Comparison of ENCODE assay signal across 28 cellular contexts in genomic region chr4:168679397-168680176, GRCh38.
DNase-seq lines count a peak whose midpoint lies in the region; ATAC-seq and TF ChIP-seq lines count a peak whose summit lies in the region.
"Had no signal": no experiment of that assay in that cellular context is flagged by ENCODE, and none has a peak within 500 bp of the region (broad histone marks: within the 10 kb centered on the region; RNA-seq: fewer than 3 reads in every experiment).

No MANE protein-coding gene starts in this region.

- H3K4me3 ChIP-seq in breast epithelium (no peak overlapping the region), SK-N-SH (ENCODE audit: low read depth in 2 of 2, low read length in 1 of 2) (no peak overlapping the region)
- H3K4me3 ChIP-seq: HAP-1, heart right ventricle, K562, lung, psoas muscle, skin epidermis had no signal

- H3K27me3 ChIP-seq in breast epithelium (no peaks in the 10 kb centered on the region), SK-N-SH (ENCODE audit: insufficient read depth) (no peaks in the 10 kb centered on the region)
- H3K27me3 ChIP-seq: heart right ventricle had no signal

- H3K9me3 Mint-ChIP-seq in MCF 10A (ENCODE audit: unreplicated experiment) (no peaks in the 10 kb centered on the region), WTC11 (no peaks in the 10 kb centered on the region)
- H3K9me3 Mint-ChIP-seq in stimulated activated naive CD8-positive, alpha-beta T cell treated with anti-CD3 and anti-CD28 coated beads, Interleukin-15, amount 100 ng/mL, for 72 hours, result no peaks in the 10 kb centered on the region
- H3K9me3 Mint-ChIP-seq: activated CD4-positive, alpha-beta T cell treated with anti-CD3 and anti-CD28 coated beads, Interleukin-2, amount 10 ng/mL, durations not matched to agents 7 days and 5 days; central memory CD8-positive, alpha-beta T cell; T-cell had no signal

- no peak overlapping the region for H3K9ac ChIP-seq in SK-N-SH

- peak in 1 of 2 experiments; percentile 64; a peak in 1 of 4 replicates for TF ChIP-seq EP300 in SK-N-SH (IDR thresholded peaks at IDR 0.05; ENCODE audit: borderline replicate concordance in 1 of 2, low read depth in 1 of 2, low read length in 1 of 2)

- intact Hi-C loops in breast epithelium (cut with DNase I; ENCODE audit: low total_unique reads), result no loop called here
- intact Hi-C loops in MCF 10A (cut with micrococcal nuclease), result no loop called here

- H3K27me3 Mint-ChIP-seq in MCF 10A (ENCODE audit: insufficient read depth, unreplicated experiment) (no peaks in the 10 kb centered on the region), WTC11 (ENCODE audit: low read depth) (no peaks in the 10 kb centered on the region)
- peaks cover 16% of the 10 kb centered on the region for H3K27me3 Mint-ChIP-seq in stimulated activated naive CD8-positive, alpha-beta T cell treated with anti-CD3 and anti-CD28 coated beads, Interleukin-15, amount 100 ng/mL, for 72 hours
- H3K27me3 Mint-ChIP-seq: activated CD4-positive, alpha-beta T cell treated with anti-CD3 and anti-CD28 coated beads, Interleukin-2, amount 10 ng/mL, durations not matched to agents 7 days and 5 days had no signal

- H3K9me3 ChIP-seq in breast epithelium, result no peaks in the 10 kb centered on the region
- no peaks in the 10 kb centered on the region for H3K9me3 ChIP-seq in SK-N-SH
- H3K9me3 ChIP-seq: HAP-1, heart right ventricle, psoas muscle had no signal

- 79% methylated on average over 6 of the region's 6 CpGs for WGBS in SK-N-SH (ENCODE audit: low lambda C conversion rate)

- no peaks in the 10 kb centered on the region for H4K20me1 ChIP-seq in SK-N-SH (ENCODE audit: insufficient read depth)

- H3K4me2 ChIP-seq in SK-N-SH, result no peak overlapping the region

- no peaks in the 10 kb centered on the region for H3K36me3 Mint-ChIP-seq in MCF 10A (ENCODE audit: insufficient read depth, unreplicated experiment)
- no peaks in the 10 kb centered on the region for H3K36me3 Mint-ChIP-seq in WTC11
- H3K36me3 Mint-ChIP-seq: CD4-positive, CD25-positive, alpha-beta regulatory T cell; T-cell had no signal

- H3K4me1 ChIP-seq in breast epithelium (no peaks in the 10 kb centered on the region), SK-N-SH (ENCODE audit: control insufficient read depth in 1 of 2, insufficient read depth in 2 of 2, low read depth in 1 of 2, low read length in 1 of 2) (peaks cover 0 to 4% of the 10 kb centered on the region in 2 experiments; a peak in 1 of 4 replicates)
- H3K4me1 ChIP-seq: HAP-1 had no signal

- TF ChIP-seq RAD21 in SK-N-SH (IDR thresholded peaks at IDR 0.05; ENCODE audit: low read length), result no peak

- no TSS peak for BruUV-seq in MCF 10A (replicated peaks; lab: Mats Ljungman, UMichigan)

- H3K9me2 ChIP-seq in SK-N-SH, result no peaks in the 10 kb centered on the region

- H3K27ac ChIP-seq in breast epithelium (peak overlapping the region; percentile 42 to 52), SK-N-SH (ENCODE audit: low read depth in 2 of 2, low read length in 1 of 2) (peak overlapping the region in 1 of 2 experiments; percentile 45; a peak in 2 of 4 replicates)
- H3K27ac ChIP-seq: heart right ventricle, HL-60, psoas muscle, skin epidermis had no signal

- CTCF ChIA-PET in MCF 10A (lab: Yijun Ruan, JAX), result no interaction called here
- CTCF ChIA-PET in SK-N-SH (lab: Yijun Ruan, JAX), result no interaction called here
- CTCF ChIA-PET in WTC11 (lab: Charles Lee), result no interaction called here

- POLR2A ChIA-PET in MCF 10A (lab: Yijun Ruan, JAX), result no interaction called here
- POLR2A ChIA-PET in SK-N-SH (lab: Yijun Ruan, JAX), result no interaction called here
- POLR2A ChIA-PET in WTC11 (lab: Charles Lee), result no interaction called here

- no peak overlapping the region for H3K4me3 Mint-ChIP-seq in MCF 10A (ENCODE audit: unreplicated experiment)
- no peak overlapping the region for H3K4me3 Mint-ChIP-seq in stimulated activated naive CD8-positive, alpha-beta T cell treated with anti-CD3 and anti-CD28 coated beads, Interleukin-15, amount 100 ng/mL, for 72 hours
- H3K4me3 Mint-ChIP-seq in WTC11, result no peak overlapping the region
- H3K4me3 Mint-ChIP-seq: activated CD4-positive, alpha-beta T cell treated with anti-CD3 and anti-CD28 coated beads, Interleukin-2, amount 10 ng/mL, durations not matched to agents 7 days and 5 days; CD4-positive, CD25-positive, alpha-beta regulatory T cell; central memory CD8-positive, alpha-beta T cell; T-cell had no signal

- H3K36me3 ChIP-seq in breast epithelium (no peaks in the 10 kb centered on the region), SK-N-SH (replicated peaks in 1 of 2; ENCODE audit: control insufficient read depth in 1 of 2, insufficient read depth in 2 of 2, low read length in 1 of 2) (peaks cover 0 to 32% of the 10 kb centered on the region in 2 experiments)
- H3K36me3 ChIP-seq: HAP-1 had no signal

- no peak for TF ChIP-seq CTCF in breast epithelium (IDR thresholded peaks at IDR 0.05)
- no peak for TF ChIP-seq CTCF in MCF 10A (IDR thresholded peaks at IDR 0.05; ENCODE audit: unreplicated experiment)
- TF ChIP-seq CTCF in SK-N-SH (IDR thresholded peaks at IDR 0.05), result no peak
- TF ChIP-seq CTCF in WTC11 (IDR thresholded peaks at IDR 0.05), result no peak

- no peak for TF ChIP-seq POLR2A in breast epithelium (IDR thresholded peaks at IDR 0.05)

- H3K4me1 Mint-ChIP-seq in MCF 10A (ENCODE audit: insufficient read depth, unreplicated experiment), result peaks cover 4% of the 10 kb centered on the region
- no peaks in the 10 kb centered on the region for H3K4me1 Mint-ChIP-seq in stimulated activated naive CD8-positive, alpha-beta T cell treated with anti-CD3 and anti-CD28 coated beads, Interleukin-15, amount 100 ng/mL, for 72 hours
- H3K4me1 Mint-ChIP-seq in WTC11, result peaks cover 7% of the 10 kb centered on the region
- H3K4me1 Mint-ChIP-seq: activated CD4-positive, alpha-beta T cell treated with anti-CD3 and anti-CD28 coated beads, Interleukin-2, amount 10 ng/mL, durations not matched to agents 7 days and 5 days; CD4-positive, CD25-positive, alpha-beta regulatory T cell; central memory CD8-positive, alpha-beta T cell; T-cell had no signal

- no peak for DNase-seq in breast epithelium (ENCODE audit: low spot score in 2 of 2)
- no peak for DNase-seq in MCF 10A (ENCODE audit: unreplicated experiment)
- no peak for DNase-seq in SK-N-SH
- peak; percentile 27 for DNase-seq in hepatic stellate cell (ENCODE audit: low spot score)
- DNase-seq in stimulated activated naive CD8-positive, alpha-beta T cell treated with anti-CD3 and anti-CD28 coated beads, Interleukin-15, amount 100 ng/mL, for 72 hours, result no peak
- DNase-seq in WTC11 (ENCODE audit: low spot score), result no peak
- DNase-seq in foreskin melanocyte, result no peak
- DNase-seq: activated CD4-positive, alpha-beta T cell treated with anti-CD3 and anti-CD28 coated beads, Interleukin-2, amount 10 ng/mL, durations not matched to agents 7 days and 5 days; activated effector memory CD4-positive, alpha-beta T cell treated with Interleukin-2 at 50 U/mL for 16 hours; CD4-positive, CD25-positive, alpha-beta regulatory T cell; DMS 273 treated with DMSO at 0.1 percent for 48 hours; effector CD8-positive, alpha-beta T cell; heart right ventricle; MV-4-11; NCI-H1930; NCI-H446 treated with DMSO at 0.1 percent for 48 hours; NK-92 treated with Interleukin-12 subunit alpha and Interleukin-12 subunit beta, amount 100 ng/mL, for 24 hours; psoas muscle; RPMI8226; stimulated activated CD4-positive, alpha-beta T cell treated with anti-CD3 and anti-CD28 coated beads, Interleukin-4, amount 100 ng/mL, for 24 hours; T-cell had no signal

- H2AFZ ChIP-seq in SK-N-SH (ENCODE audit: low read depth), result no peak overlapping the region

- H3K27ac Mint-ChIP-seq in MCF 10A (ENCODE audit: low read depth, unreplicated experiment), result no peak overlapping the region
- no peak overlapping the region for H3K27ac Mint-ChIP-seq in stimulated activated naive CD8-positive, alpha-beta T cell treated with anti-CD3 and anti-CD28 coated beads, Interleukin-15, amount 100 ng/mL, for 72 hours
- no peak overlapping the region for H3K27ac Mint-ChIP-seq in WTC11
- H3K27ac Mint-ChIP-seq: activated CD4-positive, alpha-beta T cell treated with anti-CD3 and anti-CD28 coated beads, Interleukin-2, amount 10 ng/mL, durations not matched to agents 7 days and 5 days; CD4-positive, CD25-positive, alpha-beta regulatory T cell; T-cell had no signal

- peaks cover 8% of the 10 kb centered on the region for H3F3A ChIP-seq in SK-N-SH (replicated peaks; ENCODE audit: insufficient read depth)

- H3K79me2 ChIP-seq in SK-N-SH (ENCODE audit: insufficient read depth), result no peaks in the 10 kb centered on the region

- ATAC-seq in stimulated activated naive CD8-positive, alpha-beta T cell treated with anti-CD3 and anti-CD28 coated beads, Interleukin-15, amount 100 ng/mL, for 72 hours, result peak; percentile 72
- ATAC-seq in WTC11 (no peak), HG02981 (IDR thresholded peaks at IDR 0.05; ENCODE audit: unreplicated experiment) (no peak)
- ATAC-seq: K562, T-cell had no signal

TF ChIP-seq in SK-N-SH, 30 proteins besides CTCF, POLR2A, EP300 and RAD21 (continues in another document):
- TF ChIP-seq NFIC (IDR thresholded peaks at IDR 0.05; ENCODE audit: borderline replicate concordance), result peak; percentile 58
- no peak for TF ChIP-seq IRF3 (IDR thresholded peaks at IDR 0.05; ENCODE audit: low read depth, low read length)
- TF ChIP-seq JUND (IDR thresholded peaks at IDR 0.05), result peak; percentile 48

TF ChIP-seq in WTC11, 78 proteins besides CTCF, POLR2A, EP300 and RAD21 (continues in another document):
- no peak for TF ChIP-seq ZNF423 (CRISPR knock-in tag; IDR thresholded peaks at IDR 0.05)
- no peak for TF ChIP-seq FOXP1 (CRISPR knock-in tag; IDR thresholded peaks at IDR 0.05; ENCODE audit: borderline replicate concordance)
- no peak for TF ChIP-seq E2F4 (CRISPR knock-in tag; IDR thresholded peaks at IDR 0.05; ENCODE audit: borderline replicate concordance, low read depth)
